Comparison of ENCODE assay signal across 8 cellular contexts in the genomic region with DNA sequence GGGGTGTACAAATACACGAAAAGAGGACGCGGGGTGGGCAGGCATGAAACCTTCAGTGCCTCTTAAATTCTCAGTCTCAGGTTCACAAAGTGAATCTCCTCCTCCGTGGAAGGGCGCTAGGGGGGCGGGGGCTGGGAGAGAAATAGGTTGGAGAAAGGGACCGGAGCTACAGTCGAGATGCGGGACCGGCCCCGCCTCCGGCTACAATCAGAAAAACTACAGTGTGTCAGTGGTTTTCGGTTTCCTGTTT. TPM values are rescaled to one million over a fixed set of nuclear protein-coding genes. Genes with fewer than 3 reads are reported as not detected.
A peak's percentile ranks its signal among the peaks of the same experiment; 100 is the strongest.
DNase-seq lines count a peak whose midpoint lies in the region; ATAC-seq and TF ChIP-seq lines count a peak whose summit lies in the region.

No MANE protein-coding gene starts in this region.

- H3K9ac ChIP-seq in skeletal muscle tissue (ENCODE audit: low read depth in 1 of 3, low read length in 3 of 3), result peak overlapping the region; percentile 85 to 97 (median 92)

- H3K9me2 ChIP-seq in hepatocyte (replicated peaks; ENCODE audit: insufficient read depth), result no peaks in the 10 kb centered on the region

- peak overlapping the region; percentile 100 for H3K27ac ChIP-seq in 22Rv1
- peak overlapping the region; percentile 100 for H3K27ac ChIP-seq in hepatocyte
- H3K27ac ChIP-seq in skeletal muscle tissue (ENCODE audit: low read depth, low read length), result peak overlapping the region; percentile 94

- no peaks in the 10 kb centered on the region for H3K9me3 ChIP-seq in HAP-1
- H3K9me3 ChIP-seq in hepatocyte (ENCODE audit: low read depth), result no peaks in the 10 kb centered on the region
- no peaks in the 10 kb centered on the region for H3K9me3 ChIP-seq in skeletal muscle tissue (ENCODE audit: control insufficient read depth in 3 of 3, low read length in 3 of 3)

- peak overlapping the region; percentile 53 for H3K4me3 ChIP-seq in HAP-1
- peak overlapping the region; percentile 68 for H3K4me3 ChIP-seq in hepatocyte
- peak overlapping the region; percentile 77 to 94 (median 93) for H3K4me3 ChIP-seq in skeletal muscle tissue (ENCODE audit: low read length in 3 of 3)

- DNase-seq in HAP-1 (ENCODE audit: low spot score in 2 of 2), result peak; percentile 79 to 85
- DNase-seq in activated effector memory CD4-positive, alpha-beta T cell treated with anti-CD3 and anti-CD28 coated beads, Interleukin-2, amount 50 U/mL, for 16 hours, result peak; percentile 84
- no peak for DNase-seq in hepatocyte (ENCODE audit: low spot score)
- DNase-seq in AG20443 (ENCODE audit: low spot score), result no peak

- H3K4me1 ChIP-seq in HAP-1 (no peaks in the 10 kb centered on the region), hepatocyte (ENCODE audit: insufficient read depth) (peaks cover 26% of the 10 kb centered on the region), skeletal muscle tissue (ENCODE audit: control insufficient read depth in 3 of 3, insufficient read depth in 3 of 3, low read length in 3 of 3) (peaks cover 0 to 4% (median 2%) of the 10 kb centered on the region in 3 donors)

- H2AFZ ChIP-seq in hepatocyte, result peak overlapping the region; percentile 69

- 1% methylated on average over 13 of the region's 13 CpGs for WGBS in hepatocyte (ENCODE audit: low lambda C conversion rate, missing lambda C conversion rate)

- in situ Hi-C loops in HAP-1 (cut with MboI; ENCODE audit: low sequenced_read_pairs), result loop anchor here (5.0 to 10.0 kb wide), 4 partner anchors 102 to 174 kb away; no protein-coding TSS in a partner anchor

- TF ChIP-seq CTCF in 22Rv1 (IDR thresholded peaks at IDR 0.05), result no peak
- TF ChIP-seq CTCF in hepatocyte (IDR thresholded peaks at IDR 0.05; ENCODE audit: poor library complexity), result no peak

- H3K36me3 ChIP-seq in HAP-1 (replicated peaks) (no peaks in the 10 kb centered on the region), hepatocyte (replicated peaks; ENCODE audit: insufficient read depth, low read depth) (no peaks in the 10 kb centered on the region), skeletal muscle tissue (ENCODE audit: control insufficient read depth in 3 of 3, insufficient read depth in 3 of 3, low read length in 3 of 3) (no peaks in the 10 kb centered on the region)

- H4K20me1 ChIP-seq in hepatocyte (ENCODE audit: insufficient read depth, poor library complexity, severe bottlenecking), result no peaks in the 10 kb centered on the region

- ATAC-seq in HG03460 (IDR thresholded peaks at IDR 0.05; ENCODE audit: unreplicated experiment) (no peak), GM18907 (IDR thresholded peaks at IDR 0.05; ENCODE audit: unreplicated experiment) (no peak)

- H3K4me2 ChIP-seq in hepatocyte, result peak overlapping the region; percentile 79

- H3K27me3 ChIP-seq in HAP-1 (ENCODE audit: low read depth), result no peaks in the 10 kb centered on the region
- H3K27me3 ChIP-seq in hepatocyte, result no peaks in the 10 kb centered on the region
- H3K27me3 ChIP-seq in skeletal muscle tissue (ENCODE audit: control insufficient read depth in 3 of 3, insufficient read depth in 3 of 3, low read length in 3 of 3), result no peaks in the 10 kb centered on the region

- H3K79me2 ChIP-seq in hepatocyte, result peaks cover 47% of the 10 kb centered on the region

RNA-seq across cellular contexts. Expression of gene MAML3, which starts 3.4 kb away (rescaled TPM):
- total RNA-seq in hepatocyte (8.7 and 11.2 TPM in 2 replicates), skeletal muscle tissue (3.1 TPM)
- 4.1 TPM in 2 replicates for polyA plus RNA-seq in hepatocyte

Comparison
In these comparisons a context has a peak if more than half of its experiments do, and no peak if none do; other contexts are left out.
1. DNase-seq: peak in HAP-1 (2 of 2) and activated effector memory CD4-positive, alpha-beta T cell treated with anti-CD3 and anti-CD28 coated beads, Interleukin-2, amount 50 U/mL, for 16 hours (single experiment); none in hepatocyte (single experiment) and AG20443 (single experiment).
2. Peak in every context shown above with its lines, with median percentiles within 50 percentile points of each other: H3K27ac ChIP-seq and H3K4me3 ChIP-seq.